9 cellular contexts compared by ENCODE assay signal in the genomic region with DNA sequence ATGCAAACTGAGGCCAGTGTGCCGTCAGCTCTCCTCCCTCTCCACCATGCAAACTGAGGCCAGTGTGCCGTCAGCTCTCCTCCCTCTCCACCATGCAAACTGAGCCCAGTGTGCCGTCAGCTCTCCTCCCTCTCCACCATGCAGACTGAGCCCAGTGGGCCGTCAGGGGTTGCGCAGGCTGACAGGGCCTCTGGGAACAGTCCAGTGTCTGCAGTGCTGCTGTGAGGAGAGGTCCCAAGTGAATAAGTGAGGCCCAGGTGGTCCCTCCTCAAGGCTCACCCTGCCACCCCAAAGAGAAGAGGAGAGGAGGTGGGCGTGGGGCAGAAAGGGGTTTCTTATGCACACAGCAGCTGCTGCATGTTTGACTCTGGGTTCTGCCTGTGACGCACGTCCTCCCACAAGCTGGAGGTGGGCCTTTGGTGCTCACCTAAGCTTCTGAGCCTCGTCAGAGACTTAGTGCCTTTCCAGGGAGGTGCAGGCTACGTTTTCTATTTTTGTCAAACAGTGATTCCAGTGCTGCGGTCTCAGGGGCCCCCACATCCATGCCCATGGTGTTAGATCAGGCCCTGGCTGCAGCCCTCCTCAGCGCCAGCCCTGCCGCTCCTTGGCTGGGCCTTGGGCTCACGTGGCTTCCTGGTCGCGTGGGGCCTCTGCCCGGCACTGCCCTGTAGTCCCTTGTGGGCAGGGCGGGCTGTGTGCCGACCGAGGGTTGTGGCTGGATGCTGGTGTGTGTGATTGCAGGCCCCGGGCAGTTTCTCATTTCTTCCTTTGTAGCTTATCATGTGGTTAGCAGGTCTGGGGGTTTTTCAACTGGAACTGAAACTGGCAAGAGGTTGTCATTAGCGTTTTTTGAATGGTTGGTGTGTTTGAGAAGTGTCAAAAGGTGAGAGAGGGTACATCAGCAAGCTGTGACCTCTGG. TPM values are rescaled to one million over a fixed set of nuclear protein-coding genes. Genes with fewer than 3 reads are reported as not detected.
DNase-seq lines count a peak whose midpoint lies in the region; ATAC-seq and TF ChIP-seq lines count a peak whose summit lies in the region.
"Had no signal": no experiment of that assay in that cellular context is flagged by ENCODE, and none has a peak within 500 bp of the region (broad histone marks: within the 10 kb centered on the region; RNA-seq: fewer than 3 reads in every experiment).

No MANE protein-coding gene starts in this region.

- peaks cover 11 to 37% (median 30%) of the 10 kb centered on the region in 4 donors for H3K4me1 Mint-ChIP-seq in naive thymus-derived CD8-positive, alpha-beta T cell

- H3K36me3 Mint-ChIP-seq in activated naive CD4-positive, alpha-beta T cell treated with anti-CD3 and anti-CD28 coated beads, Interleukin-2, amount 50 U/mL, for 72 hours: no peaks in the 10 kb centered on the region
- peaks cover 0 to 6% (median 0%) of the 10 kb centered on the region in 3 donors for H3K36me3 Mint-ChIP-seq in naive thymus-derived CD8-positive, alpha-beta T cell

- H4K20me1 ChIP-seq in SU-DHL-6 (ENCODE audit: low read depth, low read length): no peaks in the 10 kb centered on the region

- peaks cover 28% of the 10 kb centered on the region for H3K79me2 ChIP-seq in SU-DHL-6 (ENCODE audit: insufficient read depth, low read length)

- POLR2A ChIA-PET in naive thymus-derived CD8-positive, alpha-beta T cell (lab: Charles Lee): no interaction called here

- H3K27ac Mint-ChIP-seq in activated naive CD4-positive, alpha-beta T cell treated with anti-CD3 and anti-CD28 coated beads, Interleukin-2, amount 50 U/mL, for 72 hours: no peak overlapping the region
- H3K27ac Mint-ChIP-seq in naive thymus-derived CD8-positive, alpha-beta T cell: peak overlapping the region in 5 of 10 donors; percentile 48 to 85 (median 77)

- no peaks in the 10 kb centered on the region for H3K9me3 Mint-ChIP-seq in activated naive CD4-positive, alpha-beta T cell treated with anti-CD3 and anti-CD28 coated beads, Interleukin-2, amount 50 U/mL, for 72 hours
- H3K9me3 Mint-ChIP-seq in naive thymus-derived CD8-positive, alpha-beta T cell: no peaks in the 10 kb centered on the region

- no peaks in the 10 kb centered on the region for H3K36me3 ChIP-seq in SU-DHL-6 (ENCODE audit: low read length)

- H3K4me2 ChIP-seq in SU-DHL-6 (ENCODE audit: low read depth, low read length, poor library complexity, severe bottlenecking): peak overlapping the region; percentile 55

- no peak for TF ChIP-seq CTCF in SU-DHL-6 (IDR thresholded peaks at IDR 0.05; ENCODE audit: insufficient read depth, low read length, poor library complexity, severe bottlenecking)

- no peaks in the 10 kb centered on the region for H3K27me3 Mint-ChIP-seq in naive thymus-derived CD8-positive, alpha-beta T cell

- H3K4me3 Mint-ChIP-seq in naive thymus-derived CD8-positive, alpha-beta T cell: peak overlapping the region in 1 of 10 donors; percentile 60

- ATAC-seq in activated naive CD4-positive, alpha-beta T cell treated with anti-CD3 and anti-CD28 coated beads, Interleukin-2, amount 50 U/mL, for 72 hours: peak; percentile 41 to 55
- peak; percentile 61 for ATAC-seq in HG03025 (IDR thresholded peaks at IDR 0.05; ENCODE audit: low FRiP score, unreplicated experiment)
- ATAC-seq in naive thymus-derived CD8-positive, alpha-beta T cell: peak; percentile 32 to 66

- H3K27ac ChIP-seq in SU-DHL-6 (ENCODE audit: low read depth, low read length): peak overlapping the region; percentile 96
- H3K27ac ChIP-seq: C4-2B had no signal

- H3K4me3 ChIP-seq in SU-DHL-6 (ENCODE audit: insufficient read depth, low read length, poor library complexity, severe bottlenecking): no peak overlapping the region

- peaks cover 16% of the 10 kb centered on the region for H3F3A ChIP-seq in SU-DHL-6 (ENCODE audit: insufficient read depth)

- no peaks in the 10 kb centered on the region for H3K27me3 ChIP-seq in SU-DHL-6 (ENCODE audit: low read length)

- no peak for DNase-seq in activated naive CD4-positive, alpha-beta T cell treated with anti-CD3 and anti-CD28 coated beads, Interleukin-2, amount 50 U/mL, for 72 hours (ENCODE audit: low spot score in 2 of 2)
- DNase-seq in activated naive CD4-positive, alpha-beta T cell treated with Interleukin-2 at 50 U/mL for 16 hours: no peak
- DNase-seq in naive thymus-derived CD8-positive, alpha-beta T cell: peak in 2 of 10 donors; percentile 21 to 33
- DNase-seq in SKM-1 (lab: John Stamatoyannopoulos, UW; ENCODE audit: unreplicated experiment) (no peak), NCI-H2171 treated with DMSO at 0.1 percent for 48 hours (lab: John Stamatoyannopoulos, UW) (no peak)
- DNase-seq in activated naive CD4-positive, alpha-beta T cell treated with anti-CD3 and anti-CD28 coated beads, Interleukin-2, amount 50 U/mL, for 16 hours: no peak

- peak overlapping the region; percentile 51 for H3K9ac ChIP-seq in SU-DHL-6 (ENCODE audit: low read length)

- H3K9me3 ChIP-seq in SU-DHL-6 (ENCODE audit: insufficient read depth, low read length): no peaks in the 10 kb centered on the region

- no peaks in the 10 kb centered on the region for H3K9me2 ChIP-seq in SU-DHL-6 (replicated peaks; ENCODE audit: insufficient read depth, low read length)

- H2AFZ ChIP-seq in SU-DHL-6 (ENCODE audit: low read depth, low read length, severe bottlenecking): peak overlapping the region; percentile 22

RNA-seq across cellular contexts. Expression of gene TPCN2, which starts 7.1 kb away (rescaled TPM):
- 10 to 100 TPM in 1 of 2 donors, 1 to 10 TPM in 1; 8.7 to 13.9 TPM for total RNA-seq in activated naive CD4-positive, alpha-beta T cell treated with anti-CD3 and anti-CD28 coated beads, Interleukin-2, amount 50 U/mL, for 72 hours
- total RNA-seq in naive thymus-derived CD8-positive, alpha-beta T cell: 10 to 100 TPM; 25.4 to 27.2 TPM
- 1 to 10 TPM; 3.8 to 6.3 (median 4.9) TPM for polyA plus RNA-seq in naive thymus-derived CD8-positive, alpha-beta T cell

RNA-seq across cellular contexts. Expression of gene MRGPRF, which starts 42.8 kb away (rescaled TPM):
- total RNA-seq in activated naive CD4-positive, alpha-beta T cell treated with anti-CD3 and anti-CD28 coated beads, Interleukin-2, amount 50 U/mL, for 72 hours: not detected
- total RNA-seq in naive thymus-derived CD8-positive, alpha-beta T cell: not detected
- not detected for polyA plus RNA-seq in naive thymus-derived CD8-positive, alpha-beta T cell
